Comparison of ENCODE assay signal across 14 cellular contexts in genomic region chr22:27684856-27685255, GRCh38.
A peak's percentile ranks its signal among the peaks of the same experiment; 100 is the strongest.
DNase-seq lines count a peak whose midpoint lies in the region; ATAC-seq and TF ChIP-seq lines count a peak whose summit lies in the region.
"Had no signal": no experiment of that assay in that cellular context is flagged by ENCODE, and none has a peak within 500 bp of the region (broad histone marks: within the 10 kb centered on the region; RNA-seq: fewer than 3 reads in every experiment).

No MANE protein-coding gene starts in this region.

- no peak overlapping the region for H2BK5ac ChIP-seq in neuronal stem cell (ENCODE audit: low read length)

- no peak overlapping the region for H3K18ac ChIP-seq in neuronal stem cell (ENCODE audit: low read length)

- no peak overlapping the region for H3K9ac ChIP-seq in neuronal stem cell (ENCODE audit: low read depth, low read length, poor library complexity)

- H3K14ac ChIP-seq in neuronal stem cell (ENCODE audit: low read length): no peak overlapping the region

- TF ChIP-seq CTCF in heart right ventricle (IDR thresholded peaks at IDR 0.05) (no peak), tibial artery (IDR thresholded peaks at IDR 0.05) (no peak)

- no peak overlapping the region for H3K4ac ChIP-seq in neuronal stem cell (ENCODE audit: low read length)

- H4K91ac ChIP-seq in neuronal stem cell (ENCODE audit: low read depth, low read length, poor library complexity): no peak overlapping the region

- no peak overlapping the region for H3K23ac ChIP-seq in neuronal stem cell (ENCODE audit: low read depth, low read length, poor library complexity)

- no peaks in the 10 kb centered on the region for H3K36me3 ChIP-seq in heart right ventricle
- no peaks in the 10 kb centered on the region for H3K36me3 ChIP-seq in neuronal stem cell (replicated peaks in 1 of 2; ENCODE audit: control insufficient read depth in 2 of 2, insufficient read depth in 2 of 2, low read length in 2 of 2)
- no peaks in the 10 kb centered on the region for H3K36me3 ChIP-seq in tibial artery
- H3K36me3 ChIP-seq in MG63: no peaks in the 10 kb centered on the region
- H3K36me3 ChIP-seq: HAP-1 had no signal

- intact Hi-C loops in heart right ventricle (cut with DNase I): loop anchor here in 1 of 10 donors (5.0 kb wide), 1 partner anchor 48 kb away; no protein-coding TSS in a partner anchor
- intact Hi-C loops in Right ventricle myocardium superior (cut with DNase I): no loop called here
- intact Hi-C loops in tibial artery (cut with DNase I; ENCODE audit: low total_unique reads): loop anchor here (10.0 kb wide), 2 partner anchors 50 to 100 kb away; no protein-coding TSS in a partner anchor

- H2AK5ac ChIP-seq in neuronal stem cell (ENCODE audit: low read depth, low read length): peak overlapping the region; percentile 50

- H2BK12ac ChIP-seq in neuronal stem cell (ENCODE audit: low read length): no peak overlapping the region

- H3K4me1 ChIP-seq in heart right ventricle (peaks cover 2 to 27% (median 22%) of the 10 kb centered on the region in 9 donors), neuronal stem cell (ENCODE audit: control insufficient read depth in 2 of 2, insufficient read depth in 1 of 2, low read depth in 1 of 2, low read length in 2 of 2) (peaks cover 18 to 28% of the 10 kb centered on the region in 2 donors), tibial artery (peaks cover 8 to 37% (median 22%) of the 10 kb centered on the region in 4 donors)

- H3K27me3 ChIP-seq in heart right ventricle (no peaks in the 10 kb centered on the region), neuronal stem cell (ENCODE audit: control insufficient read depth in 3 of 3, insufficient read depth in 3 of 3, low read depth in 1 of 3, low read length in 3 of 3) (no peaks in the 10 kb centered on the region), tibial artery (no peaks in the 10 kb centered on the region), MG63 (no peaks in the 10 kb centered on the region)

- ATAC-seq in heart right ventricle (no peak), Right ventricle myocardium superior (ENCODE audit: poor library complexity) (no peak)

- H3K4me3 ChIP-seq in heart right ventricle (no peak overlapping the region), neuronal stem cell (ENCODE audit: low read length in 2 of 2) (no peak overlapping the region), tibial artery (no peak overlapping the region), MG63 (no peak overlapping the region)
- H3K4me3 ChIP-seq: HAP-1 had no signal

- no peak overlapping the region for H4K8ac ChIP-seq in neuronal stem cell (ENCODE audit: low read depth, low read length)

- 52 to 55% methylated on average over 10 of the region's 10 CpGs for WGBS in heart right ventricle, 2 donors
- WGBS in neuronal stem cell (ENCODE audit: extremely low coverage in 2 of 2, insufficient read length in 2 of 2, insufficient replicate concordance in 1 of 2), 2 donors: no CpG with 5 or more reads among the region's 10 CpGs

- no peaks in the 10 kb centered on the region for H3K79me1 ChIP-seq in neuronal stem cell (ENCODE audit: low read depth, low read length)

- no peak overlapping the region for H3K4me2 ChIP-seq in neuronal stem cell (ENCODE audit: insufficient read depth, low read length, poor library complexity, severe bottlenecking)

- no peak overlapping the region for H2AFZ ChIP-seq in neuronal stem cell (ENCODE audit: low read length)

- H3K9me3 ChIP-seq in heart right ventricle (peaks cover 0 to 12% (median 0%) of the 10 kb centered on the region in 11 donors), neuronal stem cell (replicated peaks in 1 of 2; ENCODE audit: control insufficient read depth in 2 of 2, insufficient read depth in 1 of 2, low read depth in 1 of 2, low read length in 2 of 2) (peaks cover 0 to 9% of the 10 kb centered on the region in 2 donors), tibial artery (no peaks in the 10 kb centered on the region), MG63 (peaks cover 6% of the 10 kb centered on the region; the same call in 1 of the 2 replicates)
- H3K9me3 ChIP-seq: HAP-1 had no signal

- H2BK15ac ChIP-seq in neuronal stem cell (ENCODE audit: low read length): peak overlapping the region; percentile 90

- H3K27ac ChIP-seq in heart right ventricle (peak overlapping the region in 8 of 10 donors; percentile 79 to 93 (median 86)), neuronal stem cell (replicated peaks; ENCODE audit: low read length) (no peak overlapping the region), tibial artery (peak overlapping the region; percentile 78 to 89)

- no peak for DNase-seq in heart right ventricle
- DNase-seq in Right ventricle myocardium superior: no peak
- peak; percentile 20 for DNase-seq in fibroblast of peridontal ligament (ENCODE audit: extremely low read depth)
- no peak for DNase-seq in neuronal stem cell (ENCODE audit: low spot score)
- DNase-seq in tibial artery: no peak
- DNase-seq in HCEC 1CT: no peak
- no peak for DNase-seq in MG63
- DNase-seq in NCI-H1092 treated with DMSO at 0.1 percent for 48 hours (lab: John Stamatoyannopoulos, UW): no peak
- DNase-seq: Caco-2, NCI-H226, NCI-H526, OCI-M1, RPMI8226 had no signal

- no peak overlapping the region for H2BK120ac ChIP-seq in neuronal stem cell (ENCODE audit: low read depth, low read length)
